ENCODE assay signal across 20 cellular contexts in the genomic region with DNA sequence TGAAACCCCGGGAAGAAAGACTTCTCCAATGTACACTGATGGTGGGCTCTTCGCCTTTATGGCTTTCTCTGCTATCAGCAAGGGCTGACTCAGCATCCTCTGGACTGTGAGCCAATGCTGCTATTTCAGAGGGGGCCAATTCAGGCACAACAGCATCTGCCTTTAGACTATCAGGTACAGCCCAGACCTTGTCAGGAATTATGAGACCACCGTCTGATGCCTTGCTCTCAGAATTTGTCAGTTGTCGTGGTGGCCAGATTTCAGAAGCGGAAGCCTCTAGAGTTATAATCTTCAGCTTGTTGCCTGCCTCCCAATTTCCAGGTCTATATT.
DNase-seq lines count a peak whose midpoint lies in the region; ATAC-seq lines count a peak whose summit lies in the region.
"Had no signal": no experiment of that assay in that cellular context is flagged by ENCODE, and none has a peak within 500 bp of the region (broad histone marks: within the 10 kb centered on the region; RNA-seq: fewer than 3 reads in every experiment).

No MANE protein-coding gene starts in this region.

- no peaks in the 10 kb centered on the region for H3K9me3 Mint-ChIP-seq in activated T-cell treated with anti-CD3 and anti-CD28 coated beads, Interleukin-2, amount 50 U/mL, for 72 hours
- H3K9me3 Mint-ChIP-seq in activated naive CD8-positive, alpha-beta T cell treated with anti-CD3 and anti-CD28 coated beads for 36 hours = no peaks in the 10 kb centered on the region
- no peaks in the 10 kb centered on the region for H3K9me3 Mint-ChIP-seq in stimulated activated effector memory CD8-positive, alpha-beta T cell treated with anti-CD3 and anti-CD28 coated beads, Interleukin-12 subunit alpha, Interleukin-12 subunit beta, amount 100 ng/mL, for 72 hours
- H3K9me3 Mint-ChIP-seq in activated CD8-positive, alpha-beta memory T cell treated with anti-CD3 and anti-CD28 coated beads, Interleukin-2, amount 10 ng/mL, durations not matched to agents 7 days and 5 days (ENCODE audit: low read depth) = no peaks in the 10 kb centered on the region
- H3K9me3 Mint-ChIP-seq: activated CD4-positive, alpha-beta memory T cell treated with anti-CD3 and anti-CD28 coated beads for 36 hours; activated T-helper 1 cell treated with anti-CD3 and anti-CD28 coated beads, Interleukin-12 subunit alpha, Interleukin-12 subunit beta, Interleukin-2, Interleukin-4 antibody, amounts not matched to agents 30 ng/mL and 10 ng/mL and 1 ng/mL, durations not matched to agents 14 hours and 24 hours and 36 hours; CD4-positive, alpha-beta T cell; naive thymus-derived CD8-positive, alpha-beta T cell; T-cell had no signal

- H3K36me3 Mint-ChIP-seq in activated T-cell treated with anti-CD3 and anti-CD28 coated beads, Interleukin-2, amount 50 U/mL, for 72 hours (ENCODE audit: insufficient read depth in 2 of 2) = peaks cover 2 to 9% of the 10 kb centered on the region in 2 donors
- no peaks in the 10 kb centered on the region for H3K36me3 Mint-ChIP-seq in activated naive CD8-positive, alpha-beta T cell treated with anti-CD3 and anti-CD28 coated beads for 36 hours
- no peaks in the 10 kb centered on the region for H3K36me3 Mint-ChIP-seq in stimulated activated effector memory CD8-positive, alpha-beta T cell treated with anti-CD3 and anti-CD28 coated beads, Interleukin-12 subunit alpha, Interleukin-12 subunit beta, amount 100 ng/mL, for 72 hours
- H3K36me3 Mint-ChIP-seq in activated CD8-positive, alpha-beta memory T cell treated with anti-CD3 and anti-CD28 coated beads, Interleukin-2, amount 10 ng/mL, durations not matched to agents 7 days and 5 days = no peaks in the 10 kb centered on the region
- H3K36me3 Mint-ChIP-seq: naive thymus-derived CD8-positive, alpha-beta T cell; T-cell had no signal

- H3K4me3 Mint-ChIP-seq in activated T-cell treated with anti-CD3 and anti-CD28 coated beads, Interleukin-2, amount 50 U/mL, for 72 hours = peak overlapping the region; percentile 49 to 63
- H3K4me3 Mint-ChIP-seq in activated naive CD8-positive, alpha-beta T cell treated with anti-CD3 and anti-CD28 coated beads for 36 hours = no peak overlapping the region
- H3K4me3 Mint-ChIP-seq in stimulated activated effector memory CD8-positive, alpha-beta T cell treated with anti-CD3 and anti-CD28 coated beads, Interleukin-12 subunit alpha, Interleukin-12 subunit beta, amount 100 ng/mL, for 72 hours = peak overlapping the region; percentile 0
- H3K4me3 Mint-ChIP-seq in activated CD8-positive, alpha-beta memory T cell treated with anti-CD3 and anti-CD28 coated beads, Interleukin-2, amount 10 ng/mL, durations not matched to agents 7 days and 5 days = no peak overlapping the region
- H3K4me3 Mint-ChIP-seq: activated T-helper 1 cell treated with anti-CD3 and anti-CD28 coated beads, Interleukin-12 subunit alpha, Interleukin-12 subunit beta, Interleukin-2, Interleukin-4 antibody, amounts not matched to agents 30 ng/mL and 10 ng/mL and 1 ng/mL, durations not matched to agents 14 hours and 24 hours and 36 hours; CD4-positive, alpha-beta T cell; T-cell had no signal

- ATAC-seq in activated T-cell treated with anti-CD3 and anti-CD28 coated beads, Interleukin-2, amount 50 U/mL, for 72 hours (replicated peaks in 1 of 2) = no peak
- ATAC-seq in GM21515 (IDR thresholded peaks at IDR 0.05; ENCODE audit: unreplicated experiment) = peak; percentile 3
- ATAC-seq in stimulated activated effector memory CD8-positive, alpha-beta T cell treated with anti-CD3 and anti-CD28 coated beads, Interleukin-12 subunit alpha, Interleukin-12 subunit beta, amount 100 ng/mL, for 72 hours = no peak
- no peak for ATAC-seq in activated CD8-positive, alpha-beta memory T cell treated with anti-CD3 and anti-CD28 coated beads, Interleukin-2, amount 10 ng/mL, durations not matched to agents 7 days and 5 days
- ATAC-seq: T-cell had no signal

- H3K4me1 Mint-ChIP-seq in activated T-cell treated with anti-CD3 and anti-CD28 coated beads, Interleukin-2, amount 50 U/mL, for 72 hours (ENCODE audit: low read depth) = peaks cover 80% of the 10 kb centered on the region
- H3K4me1 Mint-ChIP-seq in activated naive CD8-positive, alpha-beta T cell treated with anti-CD3 and anti-CD28 coated beads for 36 hours = peaks cover 59% of the 10 kb centered on the region
- peaks cover 31% of the 10 kb centered on the region for H3K4me1 Mint-ChIP-seq in stimulated activated effector memory CD8-positive, alpha-beta T cell treated with anti-CD3 and anti-CD28 coated beads, Interleukin-12 subunit alpha, Interleukin-12 subunit beta, amount 100 ng/mL, for 72 hours
- peaks cover 22% of the 10 kb centered on the region for H3K4me1 Mint-ChIP-seq in activated CD8-positive, alpha-beta memory T cell treated with anti-CD3 and anti-CD28 coated beads, Interleukin-2, amount 10 ng/mL, durations not matched to agents 7 days and 5 days

- no peak overlapping the region for H3K27ac Mint-ChIP-seq in activated T-cell treated with anti-CD3 and anti-CD28 coated beads, Interleukin-2, amount 50 U/mL, for 72 hours
- H3K27ac Mint-ChIP-seq in activated naive CD8-positive, alpha-beta T cell treated with anti-CD3 and anti-CD28 coated beads for 36 hours = peak overlapping the region; percentile 30
- H3K27ac Mint-ChIP-seq in stimulated activated effector memory CD8-positive, alpha-beta T cell treated with anti-CD3 and anti-CD28 coated beads, Interleukin-12 subunit alpha, Interleukin-12 subunit beta, amount 100 ng/mL, for 72 hours = peak overlapping the region; percentile 69
- no peak overlapping the region for H3K27ac Mint-ChIP-seq in activated CD8-positive, alpha-beta memory T cell treated with anti-CD3 and anti-CD28 coated beads, Interleukin-2, amount 10 ng/mL, durations not matched to agents 7 days and 5 days
- H3K27ac Mint-ChIP-seq: CD4-positive, alpha-beta T cell; T-cell had no signal

- CTCF ChIA-PET in activated CD8-positive, alpha-beta memory T cell treated with anti-CD3 and anti-CD28 coated beads, Interleukin-2, amount 10 ng/mL, durations not matched to agents 7 days and 5 days (lab: Charles Lee) = interaction anchor here (1.1 kb wide), 1 partner anchor 228 kb away, joined by 6 read pairs; no protein-coding TSS in a partner anchor

- DNase-seq in activated T-cell treated with anti-CD3 and anti-CD28 coated beads, Interleukin-2, amount 50 U/mL, for 72 hours = no peak
- no peak for DNase-seq in activated T-cell treated with anti-CD3 and anti-CD28 coated beads, Interleukin-2, amount 50 U/mL, for 48 hours
- no peak for DNase-seq in activated naive CD8-positive, alpha-beta T cell treated with anti-CD3 and anti-CD28 coated beads for 36 hours
- DNase-seq in stimulated activated effector memory CD8-positive, alpha-beta T cell treated with anti-CD3 and anti-CD28 coated beads, Interleukin-12 subunit alpha, Interleukin-12 subunit beta, amount 100 ng/mL, for 72 hours (ENCODE audit: low spot score in 2 of 2) = no peak
- no peak for DNase-seq in pons (ENCODE audit: low spot score)
- no peak for DNase-seq in SW480 (ENCODE audit: low spot score)
- DNase-seq in activated CD8-positive, alpha-beta memory T cell treated with anti-CD3 and anti-CD28 coated beads, Interleukin-2, amount 10 ng/mL, durations not matched to agents 7 days and 5 days = no peak
- DNase-seq: 8988T; activated CD4-positive, alpha-beta memory T cell treated with anti-CD3 and anti-CD28 coated beads for 36 hours; amniotic stem cell; CD4-positive, alpha-beta T cell; central memory CD4-positive, alpha-beta T cell; heart right ventricle; lower lobe of right lung; naive thymus-derived CD8-positive, alpha-beta T cell; NCI-H1694 treated with DMSO at 0.1 percent for 48 hours; NCI-H446 had no signal

- H3K27me3 Mint-ChIP-seq in activated T-cell treated with anti-CD3 and anti-CD28 coated beads, Interleukin-2, amount 50 U/mL, for 72 hours (ENCODE audit: low read depth) = peaks cover 31% of the 10 kb centered on the region
- H3K27me3 Mint-ChIP-seq in activated naive CD8-positive, alpha-beta T cell treated with anti-CD3 and anti-CD28 coated beads for 36 hours = no peaks in the 10 kb centered on the region
- H3K27me3 Mint-ChIP-seq in activated CD8-positive, alpha-beta memory T cell treated with anti-CD3 and anti-CD28 coated beads, Interleukin-2, amount 10 ng/mL, durations not matched to agents 7 days and 5 days = peaks cover 32% of the 10 kb centered on the region
- H3K27me3 Mint-ChIP-seq: CD4-positive, alpha-beta T cell; T-cell had no signal

Comparison
In these comparisons a context has a peak if more than half of its experiments do, and no peak if none do; other contexts are left out.
1. H3K27ac Mint-ChIP-seq: peak in activated naive CD8-positive, alpha-beta T cell treated with anti-CD3 and anti-CD28 coated beads for 36 hours (single experiment) and stimulated activated effector memory CD8-positive, alpha-beta T cell treated with anti-CD3 and anti-CD28 coated beads, Interleukin-12 subunit alpha, Interleukin-12 subunit beta, amount 100 ng/mL, for 72 hours (single experiment); none in activated T-cell treated with anti-CD3 and anti-CD28 coated beads, Interleukin-2, amount 50 U/mL, for 72 hours (single experiment) and activated CD8-positive, alpha-beta memory T cell treated with anti-CD3 and anti-CD28 coated beads, Interleukin-2, amount 10 ng/mL, durations not matched to agents 7 days and 5 days (single experiment).
2. H3K4me3 Mint-ChIP-seq: peak in activated T-cell treated with anti-CD3 and anti-CD28 coated beads, Interleukin-2, amount 50 U/mL, for 72 hours (2 of 2) and stimulated activated effector memory CD8-positive, alpha-beta T cell treated with anti-CD3 and anti-CD28 coated beads, Interleukin-12 subunit alpha, Interleukin-12 subunit beta, amount 100 ng/mL, for 72 hours (single experiment); none in activated naive CD8-positive, alpha-beta T cell treated with anti-CD3 and anti-CD28 coated beads for 36 hours (single experiment) and activated CD8-positive, alpha-beta memory T cell treated with anti-CD3 and anti-CD28 coated beads, Interleukin-2, amount 10 ng/mL, durations not matched to agents 7 days and 5 days (single experiment).